ENCODE assay signal across 8 cellular contexts in the genomic region with DNA sequence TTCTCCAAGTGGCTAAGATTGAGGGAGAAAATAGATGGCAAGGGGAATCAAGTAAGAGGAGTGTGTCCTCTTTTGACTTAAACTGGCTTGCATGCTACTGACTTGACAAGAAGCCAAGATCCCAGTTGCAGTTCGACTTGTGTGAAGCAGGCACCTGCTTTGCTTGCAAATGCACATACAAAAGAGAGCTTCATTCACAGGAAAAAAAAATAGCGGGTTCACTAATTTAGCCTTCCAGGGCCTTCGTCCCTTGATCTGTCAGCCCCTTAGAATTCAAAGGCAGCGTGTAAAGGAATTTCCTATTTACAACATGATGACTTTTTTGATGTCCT.
DNase-seq lines count a peak whose midpoint lies in the region; ATAC-seq and TF ChIP-seq lines count a peak whose summit lies in the region.

No MANE protein-coding gene starts in this region.

- WGBS in smooth muscle cell (ENCODE audit: low lambda C conversion rate): 90% methylated on average over 4 of the region's 4 CpGs

- no peaks in the 10 kb centered on the region for H3K79me2 ChIP-seq in smooth muscle cell (ENCODE audit: low read depth)

- TF ChIP-seq CTCF in omental fat pad (IDR thresholded peaks at IDR 0.05) (no peak), smooth muscle cell (IDR thresholded peaks at IDR 0.05; ENCODE audit: borderline replicate concordance, insufficient read depth, poor library complexity, severe bottlenecking) (no peak), tibial artery (IDR thresholded peaks at IDR 0.05) (no peak)

- peak overlapping the region; percentile 96 for H3K27ac Mint-ChIP-seq in memory B cell

- H3K4me3 Mint-ChIP-seq in memory B cell: peak overlapping the region; percentile 73

- H3K27me3 Mint-ChIP-seq in memory B cell: no peaks in the 10 kb centered on the region

- H3K27ac ChIP-seq in KOPT-K1 (ENCODE audit: low read depth, low read length, poor library complexity, severe bottlenecking) (peak overlapping the region; percentile 80), smooth muscle cell (ENCODE audit: low read depth) (no peak overlapping the region), tibial artery (no peak overlapping the region)

- H3K9ac ChIP-seq in smooth muscle cell (ENCODE audit: low read depth): no peak overlapping the region

- H3K36me3 Mint-ChIP-seq in memory B cell: peaks cover 29% of the 10 kb centered on the region

- intact Hi-C loops in tibial artery (cut with DNase I; ENCODE audit: low total_unique reads): no loop called here

- H3K27me3 ChIP-seq in smooth muscle cell (ENCODE audit: low read depth): peaks cover 3% of the 10 kb centered on the region
- no peaks in the 10 kb centered on the region for H3K27me3 ChIP-seq in tibial artery

- H4K20me1 ChIP-seq in smooth muscle cell (ENCODE audit: low read depth): no peaks in the 10 kb centered on the region

- H3K4me1 ChIP-seq in smooth muscle cell (ENCODE audit: low read depth) (peaks cover 7% of the 10 kb centered on the region), tibial artery (no peaks in the 10 kb centered on the region)

- no peak overlapping the region for H3K4me2 ChIP-seq in smooth muscle cell

- no peaks in the 10 kb centered on the region for H3F3A ChIP-seq in smooth muscle cell (ENCODE audit: low read depth)

- H3K9me3 ChIP-seq in KOPT-K1 (ENCODE audit: insufficient read depth, low read length, poor library complexity, severe bottlenecking): no peaks in the 10 kb centered on the region
- no peaks in the 10 kb centered on the region for H3K9me3 ChIP-seq in smooth muscle cell (replicated peaks; ENCODE audit: low read depth)
- no peaks in the 10 kb centered on the region for H3K9me3 ChIP-seq in tibial artery

- ATAC-seq in GM18508 (IDR thresholded peaks at IDR 0.05; ENCODE audit: insufficient read depth, unreplicated experiment) (peak; percentile 21), GM21619 (IDR thresholded peaks at IDR 0.05; ENCODE audit: unreplicated experiment) (peak; percentile 19), memory B cell (ENCODE audit: low read depth) (peak; percentile 33), omental fat pad (ENCODE audit: low FRiP score) (no peak)

- peaks cover 80% of the 10 kb centered on the region for H3K36me3 ChIP-seq in KOPT-K1 (ENCODE audit: insufficient read depth, low read length)
- no peaks in the 10 kb centered on the region for H3K36me3 ChIP-seq in smooth muscle cell (ENCODE audit: low read depth)
- H3K36me3 ChIP-seq in tibial artery: no peaks in the 10 kb centered on the region

- peaks cover 71% of the 10 kb centered on the region for H3K4me1 Mint-ChIP-seq in memory B cell

- no peak overlapping the region for H2AFZ ChIP-seq in smooth muscle cell (ENCODE audit: low read depth)

- DNase-seq in memory B cell (ENCODE audit: low spot score in 2 of 2) (no peak), omental fat pad (ENCODE audit: low spot score) (no peak), smooth muscle cell (lab: John Stamatoyannopoulos, UW; ENCODE audit: unreplicated experiment) (no peak), tibial artery (no peak)
- DNase-seq in stimulated activated CD4-positive, alpha-beta T cell treated with anti-CD3 and anti-CD28 coated beads, Interleukin-12 subunit alpha, Interleukin-12 subunit beta, amount 100 ng/mL, for 4 hours: no peak

- H3K4me3 ChIP-seq in smooth muscle cell (no peak overlapping the region), tibial artery (no peak overlapping the region)

- no peaks in the 10 kb centered on the region for H3K9me3 Mint-ChIP-seq in memory B cell
